Comparison of ENCODE assay signal across 1 cellular context in the genomic region with DNA sequence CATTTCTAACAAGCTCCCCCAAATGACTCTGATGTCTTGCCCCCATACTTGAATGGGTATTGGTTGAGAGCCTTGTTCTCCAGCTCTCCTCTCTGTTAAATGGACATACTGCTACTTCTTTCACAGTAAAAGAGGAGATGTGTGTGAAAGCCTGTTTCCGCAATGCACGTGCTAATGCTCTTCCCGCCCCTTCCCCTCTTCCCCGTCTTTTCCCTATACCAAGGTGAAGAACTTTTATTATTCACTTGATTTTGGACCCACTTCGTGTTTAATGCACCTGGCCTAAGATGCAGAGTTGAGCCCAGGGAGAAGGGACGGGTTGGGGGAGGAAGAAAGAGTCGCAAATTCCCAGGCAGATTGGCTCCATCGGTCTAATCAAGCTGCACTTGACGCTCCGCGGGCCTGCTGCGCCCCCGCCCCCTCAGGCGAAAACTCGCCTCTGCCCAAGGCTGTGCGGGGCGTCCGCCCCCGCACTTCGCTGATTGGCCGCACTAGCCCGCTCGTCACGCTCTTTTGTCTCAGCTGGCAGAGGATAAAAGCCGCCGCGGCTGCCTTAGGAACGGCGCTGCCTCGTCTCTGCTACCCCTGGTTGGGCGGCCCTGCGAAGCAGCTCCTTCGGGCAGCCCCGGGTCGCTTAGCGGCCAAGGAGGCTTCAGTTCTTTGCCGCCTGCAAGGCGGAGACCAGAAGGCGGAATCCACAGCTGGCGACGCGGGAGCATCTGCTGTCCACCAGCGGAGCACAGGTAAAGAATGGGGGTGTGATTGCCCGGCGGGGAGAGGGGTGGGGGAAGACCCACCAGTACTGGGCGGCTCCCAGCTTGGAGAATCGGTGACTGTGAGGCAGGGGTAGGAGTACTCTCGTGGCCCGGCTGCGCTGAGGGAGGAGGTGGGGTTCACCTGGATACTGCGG.
TF ChIP-seq lines count a peak whose summit lies in the region.

ZCCHC12 (plus strand) TSS at position 562 of the 910 bp plus-strand sequence. CDS start 1,421 bp downstream, outside the sequence.

TF ChIP-seq in HepG2, 621 proteins besides CTCF, POLR2A, EP300 and RAD21 (continued from another document):
- TF ChIP-seq, protein P1, sequence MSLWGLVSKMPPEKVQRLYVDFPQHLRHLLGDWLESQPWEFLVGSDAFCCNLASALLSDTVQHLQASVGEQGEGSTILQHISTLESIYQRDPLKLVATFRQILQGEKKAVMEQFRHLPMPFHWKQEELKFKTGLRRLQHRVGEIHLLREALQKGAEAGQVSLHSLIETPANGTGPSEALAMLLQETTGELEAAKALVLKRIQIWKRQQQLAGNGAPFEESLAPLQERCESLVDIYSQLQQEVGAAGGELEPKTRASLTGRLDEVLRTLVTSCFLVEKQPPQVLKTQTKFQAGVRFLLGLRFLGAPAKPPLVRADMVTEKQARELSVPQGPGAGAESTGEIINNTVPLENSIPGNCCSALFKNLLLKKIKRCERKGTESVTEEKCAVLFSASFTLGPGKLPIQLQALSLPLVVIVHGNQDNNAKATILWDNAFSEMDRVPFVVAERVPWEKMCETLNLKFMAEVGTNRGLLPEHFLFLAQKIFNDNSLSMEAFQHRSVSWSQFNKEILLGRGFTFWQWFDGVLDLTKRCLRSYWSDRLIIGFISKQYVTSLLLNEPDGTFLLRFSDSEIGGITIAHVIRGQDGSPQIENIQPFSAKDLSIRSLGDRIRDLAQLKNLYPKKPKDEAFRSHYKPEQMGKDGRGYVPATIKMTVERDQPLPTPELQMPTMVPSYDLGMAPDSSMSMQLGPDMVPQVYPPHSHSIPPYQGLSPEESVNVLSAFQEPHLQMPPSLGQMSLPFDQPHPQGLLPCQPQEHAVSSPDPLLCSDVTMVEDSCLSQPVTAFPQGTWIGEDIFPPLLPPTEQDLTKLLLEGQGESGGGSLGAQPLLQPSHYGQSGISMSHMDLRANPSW (CRISPR knock-in tag; IDR thresholded peaks at IDR 0.05; ENCODE audit: borderline replicate concordance), result no peak
- TF ChIP-seq, protein P2, sequence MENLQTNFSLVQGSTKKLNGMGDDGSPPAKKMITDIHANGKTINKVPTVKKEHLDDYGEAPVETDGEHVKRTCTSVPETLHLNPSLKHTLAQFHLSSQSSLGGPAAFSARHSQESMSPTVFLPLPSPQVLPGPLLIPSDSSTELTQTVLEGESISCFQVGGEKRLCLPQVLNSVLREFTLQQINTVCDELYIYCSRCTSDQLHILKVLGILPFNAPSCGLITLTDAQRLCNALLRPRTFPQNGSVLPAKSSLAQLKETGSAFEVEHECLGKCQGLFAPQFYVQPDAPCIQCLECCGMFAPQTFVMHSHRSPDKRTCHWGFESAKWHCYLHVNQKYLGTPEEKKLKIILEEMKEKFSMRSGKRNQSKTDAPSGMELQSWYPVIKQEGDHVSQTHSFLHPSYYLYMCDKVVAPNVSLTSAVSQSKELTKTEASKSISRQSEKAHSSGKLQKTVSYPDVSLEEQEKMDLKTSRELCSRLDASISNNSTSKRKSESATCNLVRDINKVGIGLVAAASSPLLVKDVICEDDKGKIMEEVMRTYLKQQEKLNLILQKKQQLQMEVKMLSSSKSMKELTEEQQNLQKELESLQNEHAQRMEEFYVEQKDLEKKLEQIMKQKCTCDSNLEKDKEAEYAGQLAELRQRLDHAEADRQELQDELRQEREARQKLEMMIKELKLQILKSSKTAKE (CRISPR knock-in tag; IDR thresholded peaks at IDR 0.05; ENCODE audit: borderline replicate concordance), result no peak
- peak; percentile 32; the same call in 1 of the 2 replicates for TF ChIP-seq TCF7 (IDR thresholded peaks at IDR 0.05; ENCODE audit: low read depth)
- peak; percentile 60 for TF ChIP-seq NFYB (CRISPR knock-in tag; IDR thresholded peaks at IDR 0.05)
- no peak for TF ChIP-seq U2AF1 (optimal IDR thresholded peaks at IDR 0.05; ENCODE audit: low read depth, low read length)
- TF ChIP-seq, protein P3, sequence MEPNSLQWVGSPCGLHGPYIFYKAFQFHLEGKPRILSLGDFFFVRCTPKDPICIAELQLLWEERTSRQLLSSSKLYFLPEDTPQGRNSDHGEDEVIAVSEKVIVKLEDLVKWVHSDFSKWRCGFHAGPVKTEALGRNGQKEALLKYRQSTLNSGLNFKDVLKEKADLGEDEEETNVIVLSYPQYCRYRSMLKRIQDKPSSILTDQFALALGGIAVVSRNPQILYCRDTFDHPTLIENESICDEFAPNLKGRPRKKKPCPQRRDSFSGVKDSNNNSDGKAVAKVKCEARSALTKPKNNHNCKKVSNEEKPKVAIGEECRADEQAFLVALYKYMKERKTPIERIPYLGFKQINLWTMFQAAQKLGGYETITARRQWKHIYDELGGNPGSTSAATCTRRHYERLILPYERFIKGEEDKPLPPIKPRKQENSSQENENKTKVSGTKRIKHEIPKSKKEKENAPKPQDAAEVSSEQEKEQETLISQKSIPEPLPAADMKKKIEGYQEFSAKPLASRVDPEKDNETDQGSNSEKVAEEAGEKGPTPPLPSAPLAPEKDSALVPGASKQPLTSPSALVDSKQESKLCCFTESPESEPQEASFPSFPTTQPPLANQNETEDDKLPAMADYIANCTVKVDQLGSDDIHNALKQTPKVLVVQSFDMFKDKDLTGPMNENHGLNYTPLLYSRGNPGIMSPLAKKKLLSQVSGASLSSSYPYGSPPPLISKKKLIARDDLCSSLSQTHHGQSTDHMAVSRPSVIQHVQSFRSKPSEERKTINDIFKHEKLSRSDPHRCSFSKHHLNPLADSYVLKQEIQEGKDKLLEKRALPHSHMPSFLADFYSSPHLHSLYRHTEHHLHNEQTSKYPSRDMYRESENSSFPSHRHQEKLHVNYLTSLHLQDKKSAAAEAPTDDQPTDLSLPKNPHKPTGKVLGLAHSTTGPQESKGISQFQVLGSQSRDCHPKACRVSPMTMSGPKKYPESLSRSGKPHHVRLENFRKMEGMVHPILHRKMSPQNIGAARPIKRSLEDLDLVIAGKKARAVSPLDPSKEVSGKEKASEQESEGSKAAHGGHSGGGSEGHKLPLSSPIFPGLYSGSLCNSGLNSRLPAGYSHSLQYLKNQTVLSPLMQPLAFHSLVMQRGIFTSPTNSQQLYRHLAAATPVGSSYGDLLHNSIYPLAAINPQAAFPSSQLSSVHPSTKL (CRISPR knock-in tag; IDR thresholded peaks at IDR 0.05), result no peak
- TF ChIP-seq ZNF552 (CRISPR knock-in tag; IDR thresholded peaks at IDR 0.05; ENCODE audit: borderline replicate concordance), result no peak
- no peak for TF ChIP-seq SRSF1 (optimal IDR thresholded peaks at IDR 0.05; ENCODE audit: low read depth, low read length)
- TF ChIP-seq, protein P4, sequence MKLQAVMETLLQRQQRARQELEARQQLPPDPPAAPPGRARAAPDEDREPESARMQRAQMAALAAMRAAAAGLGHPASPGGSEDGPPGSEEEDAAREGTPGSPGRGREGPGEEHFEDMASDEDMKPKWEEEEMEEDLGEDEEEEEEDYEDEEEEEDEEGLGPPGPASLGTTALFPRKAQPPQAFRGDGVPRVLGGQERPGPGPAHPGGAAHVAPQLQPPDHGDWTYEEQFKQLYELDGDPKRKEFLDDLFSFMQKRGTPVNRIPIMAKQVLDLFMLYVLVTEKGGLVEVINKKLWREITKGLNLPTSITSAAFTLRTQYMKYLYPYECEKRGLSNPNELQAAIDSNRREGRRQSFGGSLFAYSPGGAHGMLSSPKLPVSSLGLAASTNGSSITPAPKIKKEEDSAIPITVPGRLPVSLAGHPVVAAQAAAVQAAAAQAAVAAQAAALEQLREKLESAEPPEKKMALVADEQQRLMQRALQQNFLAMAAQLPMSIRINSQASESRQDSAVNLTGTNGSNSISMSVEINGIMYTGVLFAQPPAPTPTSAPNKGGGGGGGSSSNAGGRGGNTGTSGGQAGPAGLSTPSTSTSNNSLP (IDR thresholded peaks at IDR 0.05; ENCODE audit: low read depth, low read length), result no peak
- TF ChIP-seq ZNF546 (CRISPR knock-in tag; conservative IDR thresholded peaks at IDR 0.05), result no peak
- TF ChIP-seq SOX6 (IDR thresholded peaks at IDR 0.05), result no peak
- 0 out of 2 replicates have a peak, but pooled peaks have one; percentile 15 for TF ChIP-seq SOX6 (CRISPR knock-in tag; IDR thresholded peaks at IDR 0.05)
- TF ChIP-seq ZHX2 (IDR thresholded peaks at IDR 0.05; ENCODE audit: low read depth), result no peak
- no peak for TF ChIP-seq ZHX2 (CRISPR knock-in tag; IDR thresholded peaks at IDR 0.05; ENCODE audit: borderline replicate concordance)
- TF ChIP-seq, protein P5, sequence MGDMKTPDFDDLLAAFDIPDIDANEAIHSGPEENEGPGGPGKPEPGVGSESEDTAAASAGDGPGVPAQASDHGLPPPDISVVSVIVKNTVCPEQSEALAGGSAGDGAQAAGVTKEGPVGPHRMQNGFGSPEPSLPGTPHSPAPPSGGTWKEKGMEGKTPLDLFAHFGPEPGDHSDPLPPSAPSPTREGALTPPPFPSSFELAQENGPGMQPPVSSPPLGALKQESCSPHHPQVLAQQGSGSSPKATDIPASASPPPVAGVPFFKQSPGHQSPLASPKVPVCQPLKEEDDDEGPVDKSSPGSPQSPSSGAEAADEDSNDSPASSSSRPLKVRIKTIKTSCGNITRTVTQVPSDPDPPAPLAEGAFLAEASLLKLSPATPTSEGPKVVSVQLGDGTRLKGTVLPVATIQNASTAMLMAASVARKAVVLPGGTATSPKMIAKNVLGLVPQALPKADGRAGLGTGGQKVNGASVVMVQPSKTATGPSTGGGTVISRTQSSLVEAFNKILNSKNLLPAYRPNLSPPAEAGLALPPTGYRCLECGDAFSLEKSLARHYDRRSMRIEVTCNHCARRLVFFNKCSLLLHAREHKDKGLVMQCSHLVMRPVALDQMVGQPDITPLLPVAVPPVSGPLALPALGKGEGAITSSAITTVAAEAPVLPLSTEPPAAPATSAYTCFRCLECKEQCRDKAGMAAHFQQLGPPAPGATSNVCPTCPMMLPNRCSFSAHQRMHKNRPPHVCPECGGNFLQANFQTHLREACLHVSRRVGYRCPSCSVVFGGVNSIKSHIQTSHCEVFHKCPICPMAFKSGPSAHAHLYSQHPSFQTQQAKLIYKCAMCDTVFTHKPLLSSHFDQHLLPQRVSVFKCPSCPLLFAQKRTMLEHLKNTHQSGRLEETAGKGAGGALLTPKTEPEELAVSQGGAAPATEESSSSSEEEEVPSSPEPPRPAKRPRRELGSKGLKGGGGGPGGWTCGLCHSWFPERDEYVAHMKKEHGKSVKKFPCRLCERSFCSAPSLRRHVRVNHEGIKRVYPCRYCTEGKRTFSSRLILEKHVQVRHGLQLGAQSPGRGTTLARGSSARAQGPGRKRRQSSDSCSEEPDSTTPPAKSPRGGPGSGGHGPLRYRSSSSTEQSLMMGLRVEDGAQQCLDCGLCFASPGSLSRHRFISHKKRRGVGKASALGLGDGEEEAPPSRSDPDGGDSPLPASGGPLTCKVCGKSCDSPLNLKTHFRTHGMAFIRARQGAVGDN (CRISPR knock-in tag; IDR thresholded peaks at IDR 0.05), result peak; percentile 43; the same call in 1 of the 2 replicates
- peak; percentile 53 for TF ChIP-seq NFYC (CRISPR knock-in tag; IDR thresholded peaks at IDR 0.05)
- no peak for TF ChIP-seq SNRNP70 (IDR thresholded peaks at IDR 0.05; ENCODE audit: low read depth, low read length)
- peak; percentile 25 for TF ChIP-seq HNRNPLL (IDR thresholded peaks at IDR 0.05; ENCODE audit: low read depth, low read length, poor library complexity, severe bottlenecking)
- TF ChIP-seq, protein P6, sequence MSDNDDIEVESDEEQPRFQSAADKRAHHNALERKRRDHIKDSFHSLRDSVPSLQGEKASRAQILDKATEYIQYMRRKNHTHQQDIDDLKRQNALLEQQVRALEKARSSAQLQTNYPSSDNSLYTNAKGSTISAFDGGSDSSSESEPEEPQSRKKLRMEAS (IDR thresholded peaks at IDR 0.05), result no peak
